Comparison of ENCODE assay signal across 16 cellular contexts in the genomic region with DNA sequence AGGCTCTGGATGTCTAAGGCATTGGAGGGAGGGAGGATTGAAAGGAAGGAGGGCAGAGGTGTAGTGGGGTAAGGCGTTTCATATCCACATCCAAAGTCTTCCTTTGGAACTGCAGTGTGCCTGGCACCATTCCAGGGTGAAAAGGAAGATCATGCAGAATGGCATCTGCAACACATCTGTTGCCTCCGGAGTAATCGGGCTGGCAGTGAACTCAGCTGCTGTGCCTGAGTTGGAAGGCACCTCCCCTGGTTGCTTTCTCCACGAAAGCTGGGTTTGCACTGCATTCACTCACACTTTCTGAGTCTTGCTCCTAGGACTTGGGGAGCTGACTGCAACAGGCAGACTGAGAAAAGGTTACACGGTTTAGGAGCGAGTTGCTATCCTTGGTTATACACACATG.
"Had no signal": no experiment of that assay in that cellular context is flagged by ENCODE, and none has a peak within 500 bp of the region (broad histone marks: within the 10 kb centered on the region; RNA-seq: fewer than 3 reads in every experiment).

No MANE protein-coding gene starts in this region.

- H3K27me3 ChIP-seq: ovary had no signal

- DNase-seq: activated CD4-positive, alpha-beta T cell treated with anti-CD3 and anti-CD28 coated beads for 1 hour; activated CD4-positive, alpha-beta T cell treated with anti-CD3 and anti-CD28 coated beads, Interleukin-2, amount 50 U/mL, for 48 hours; activated CD8-positive, alpha-beta memory T cell treated with anti-CD3 and anti-CD28 coated beads, Interleukin-2, amount 10 ng/mL, durations not matched to agents 7 days and 5 days; activated gamma-delta T cell; activated T-cell treated with anti-CD3 and anti-CD28 coated beads, Interleukin-2, amount 50 U/mL, for 4 hours; aorta; dorsolateral prefrontal cortex; left lung; mucosa of descending colon; ovary; sigmoid colon; stimulated activated CD4-positive, alpha-beta T cell treated with anti-CD3 and anti-CD28 coated beads, Interleukin-12 subunit alpha, Interleukin-12 subunit beta, amount 100 ng/mL, for 4 hours; stimulated activated naive CD4-positive, alpha-beta T cell; substantia nigra; trophoblast cell had no signal

- H3K9me3 ChIP-seq: gastroesophageal sphincter, left lung, mucosa of descending colon, ovary, sigmoid colon had no signal

- H3K36me3 ChIP-seq: gastroesophageal sphincter, left lung, ovary, sigmoid colon had no signal

- H3K4me1 ChIP-seq: gastroesophageal sphincter, left lung, sigmoid colon had no signal

- H3K27ac ChIP-seq: dorsolateral prefrontal cortex, gastroesophageal sphincter, left lung, ovary, sigmoid colon had no signal

- H3K4me3 ChIP-seq: dorsolateral prefrontal cortex, gastroesophageal sphincter, left lung, mucosa of descending colon, ovary, sigmoid colon had no signal
